Comparison of ENCODE assay signal across 1 cellular context in genomic region chr10:122953827-122954730, GRCh38.
TF ChIP-seq lines count a peak whose summit lies in the region.

C10orf88 (minus strand) TSS chr10:122954227; CDS start chr10:122954178, 49 bp downstream.

TF ChIP-seq in HepG2, 621 proteins besides CTCF, POLR2A, EP300 and RAD21 (continued from another document and continues in another):
- no peak for TF ChIP-seq E2F1 (CRISPR knock-in tag; IDR thresholded peaks at IDR 0.05)
- peak; percentile 26; the same call in 1 of the 2 replicates for TF ChIP-seq HMG20A (CRISPR knock-in tag; IDR thresholded peaks at IDR 0.05; ENCODE audit: borderline replicate concordance)
- no peak for TF ChIP-seq NCOA5 (CRISPR knock-in tag; IDR thresholded peaks at IDR 0.05)
- TF ChIP-seq MXD4 (CRISPR knock-in tag; IDR thresholded peaks at IDR 0.05): peak; percentile 82
- peak; percentile 85; the same call in 1 of the 2 replicates for TF ChIP-seq ZNF747 (CRISPR knock-in tag; IDR thresholded peaks at IDR 0.05; ENCODE audit: borderline replicate concordance)
- peak; percentile 99 for TF ChIP-seq RNF2 (conservative IDR thresholded peaks at IDR 0.05; ENCODE audit: low read depth)
- peak; percentile 81 for TF ChIP-seq HNRNPL (IDR thresholded peaks at IDR 0.05; ENCODE audit: low read depth, low read length)
- peak; percentile 82; the same call in 1 of the 2 replicates for TF ChIP-seq ZNF790 (CRISPR knock-in tag; IDR thresholded peaks at IDR 0.05; ENCODE audit: borderline replicate concordance)
- 0 out of 2 replicates have a peak, but pooled peaks have one; percentile 28 for TF ChIP-seq ZNF674 (CRISPR knock-in tag; IDR thresholded peaks at IDR 0.05; ENCODE audit: low read depth)
- TF ChIP-seq FOXO4 (CRISPR knock-in tag; conservative IDR thresholded peaks at IDR 0.05): peak; percentile 49; the same call in 1 of the 2 replicates
- peak; percentile 76; the same call in 1 of the 2 replicates for TF ChIP-seq ETS1 (CRISPR knock-in tag; IDR thresholded peaks at IDR 0.05)
- TF ChIP-seq FIP1L1 (IDR thresholded peaks at IDR 0.05; ENCODE audit: borderline replicate concordance, insufficient read depth, low read depth, low read length): peak; percentile 72; the same call in 1 of the 2 replicates
- TF ChIP-seq KMT2A (CRISPR knock-in tag; IDR thresholded peaks at IDR 0.05): peak; percentile 100
- TF ChIP-seq IKZF5 (CRISPR knock-in tag; IDR thresholded peaks at IDR 0.05): peak; percentile 97
- peak; percentile 94 for TF ChIP-seq ZNF792 (CRISPR knock-in tag; IDR thresholded peaks at IDR 0.05)
- peak; percentile 92 for TF ChIP-seq TAF1 (CRISPR knock-in tag; IDR thresholded peaks at IDR 0.05)
- no peak; the same call in 1 of the 2 replicates for TF ChIP-seq ZNF253 (CRISPR knock-in tag; IDR thresholded peaks at IDR 0.05; ENCODE audit: borderline replicate concordance)
- TF ChIP-seq ARNT (IDR thresholded peaks at IDR 0.05): no peak
- peak; percentile 89 for TF ChIP-seq ZNF329 (CRISPR knock-in tag; IDR thresholded peaks at IDR 0.05; ENCODE audit: low read depth)
- peak; percentile 88 for TF ChIP-seq MYPOP (CRISPR knock-in tag; IDR thresholded peaks at IDR 0.05)
- peak; percentile 90 for TF ChIP-seq ZFP1 (CRISPR knock-in tag; IDR thresholded peaks at IDR 0.05)
- no peak for TF ChIP-seq ATF1 (CRISPR knock-in tag; IDR thresholded peaks at IDR 0.05)
- TF ChIP-seq ZNF567 (CRISPR knock-in tag; IDR thresholded peaks at IDR 0.05; ENCODE audit: borderline replicate concordance): no peak; the same call in 1 of the 2 replicates
- no peak for TF ChIP-seq ZFP36 (IDR thresholded peaks at IDR 0.05; ENCODE audit: borderline replicate concordance, low read depth, low read length, partially characterized antibody)
- peak; percentile 94 for TF ChIP-seq MEF2D (CRISPR knock-in tag; IDR thresholded peaks at IDR 0.05)
- TF ChIP-seq MZF1 (CRISPR knock-in tag; IDR thresholded peaks at IDR 0.05; ENCODE audit: borderline replicate concordance): 0 out of 2 replicates have a peak, but pooled peaks have one; percentile 95
- TF ChIP-seq ZNF230 (CRISPR knock-in tag; IDR thresholded peaks at IDR 0.05): peak; percentile 99
- no peak for TF ChIP-seq ZNF337 (CRISPR knock-in tag; IDR thresholded peaks at IDR 0.05; ENCODE audit: borderline replicate concordance, low read depth)
- 0 out of 2 replicates have a peak, but pooled peaks have one; percentile 22 for TF ChIP-seq GMEB2 (CRISPR knock-in tag; IDR thresholded peaks at IDR 0.05; ENCODE audit: low read depth)
- TF ChIP-seq PAXIP1 (CRISPR knock-in tag; conservative IDR thresholded peaks at IDR 0.05): peak; percentile 66
- TF ChIP-seq ZEB1 (IDR thresholded peaks at IDR 0.05; ENCODE audit: insufficient replicate concordance, low read depth): no peak
- no peak for TF ChIP-seq PPARG (CRISPR knock-in tag; conservative IDR thresholded peaks at IDR 0.05)
- peak; percentile 95 for TF ChIP-seq ZNF510 (CRISPR knock-in tag; IDR thresholded peaks at IDR 0.05; ENCODE audit: low read depth)
- peak; percentile 95 for TF ChIP-seq ZNF879 (CRISPR knock-in tag; IDR thresholded peaks at IDR 0.05)
- peak; percentile 59 for TF ChIP-seq NCOA2 (CRISPR knock-in tag; IDR thresholded peaks at IDR 0.05)
- no peak for TF ChIP-seq MBD4 (IDR thresholded peaks at IDR 0.05; ENCODE audit: borderline replicate concordance, low read length)
- TF ChIP-seq ESRRA (CRISPR knock-in tag; IDR thresholded peaks at IDR 0.05; ENCODE audit: low read depth): peak; percentile 46; the same call in 1 of the 2 replicates
- TF ChIP-seq CREM (IDR thresholded peaks at IDR 0.05): peak; percentile 63
- peak; percentile 21; the same call in 1 of the 2 replicates for TF ChIP-seq CREM (CRISPR knock-in tag; IDR thresholded peaks at IDR 0.05)
- TF ChIP-seq ZNF598 (CRISPR knock-in tag; IDR thresholded peaks at IDR 0.05; ENCODE audit: borderline replicate concordance): peak; percentile 90; the same call in 1 of the 2 replicates
- TF ChIP-seq ZNF549 (CRISPR knock-in tag; IDR thresholded peaks at IDR 0.05): peak; percentile 71; the same call in 1 of the 2 replicates
- peak; percentile 91 for TF ChIP-seq TIGD3 (CRISPR knock-in tag; IDR thresholded peaks at IDR 0.05; ENCODE audit: borderline replicate concordance)
- TF ChIP-seq ZNF839 (CRISPR knock-in tag; IDR thresholded peaks at IDR 0.05; ENCODE audit: borderline replicate concordance): peak; percentile 92; the same call in 1 of the 2 replicates
- no peak for TF ChIP-seq FOXA1 (IDR thresholded peaks at IDR 0.05)
- no peak; the same call in 1 of the 2 replicates for TF ChIP-seq FOXA1 (CRISPR knock-in tag; IDR thresholded peaks at IDR 0.05)
- peak; percentile 80 for TF ChIP-seq ZBTB26 (CRISPR knock-in tag; IDR thresholded peaks at IDR 0.05; ENCODE audit: borderline replicate concordance)
- TF ChIP-seq ZNF276 (CRISPR knock-in tag; IDR thresholded peaks at IDR 0.05; ENCODE audit: low read depth): 0 out of 2 replicates have a peak, but pooled peaks have one; percentile 33
- TF ChIP-seq TP53 (CRISPR knock-in tag; conservative IDR thresholded peaks at IDR 0.05): no peak
- TF ChIP-seq HNRNPLL (IDR thresholded peaks at IDR 0.05; ENCODE audit: low read depth, low read length, poor library complexity, severe bottlenecking): peak; percentile 80
- TF ChIP-seq ARNTL (CRISPR knock-in tag; IDR thresholded peaks at IDR 0.05): peak; percentile 86; the same call in 1 of the 2 replicates
- no peak for TF ChIP-seq FOXP1 (IDR thresholded peaks at IDR 0.05)
- no peak for TF ChIP-seq FOXP1 (CRISPR knock-in tag; IDR thresholded peaks at IDR 0.05)
- no peak for TF ChIP-seq FOSL1 (CRISPR knock-in tag; IDR thresholded peaks at IDR 0.05; ENCODE audit: borderline replicate concordance)
